ENCODE assay signal across 10 cellular contexts in the genomic region with DNA sequence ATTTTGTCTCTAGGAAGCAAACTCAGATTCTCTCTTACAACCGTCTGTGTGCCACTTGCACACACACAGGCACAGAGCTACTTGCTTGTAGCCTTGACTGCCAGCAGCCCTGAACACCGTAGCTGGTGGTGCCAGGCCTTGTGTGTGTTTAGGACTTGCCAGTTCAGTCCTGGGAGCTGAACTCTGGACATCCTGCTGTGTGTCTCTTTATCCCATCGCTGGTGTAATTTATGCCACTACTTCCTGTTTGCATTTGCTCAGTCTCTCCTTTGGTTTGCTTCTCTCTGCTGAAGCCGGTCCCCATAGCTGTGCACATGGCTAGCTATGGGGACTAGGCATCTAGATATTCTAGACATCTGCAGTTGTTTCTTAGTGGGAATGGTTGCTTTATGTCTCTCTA. TPM values are rescaled to one million over a fixed set of nuclear protein-coding genes. Genes with fewer than 3 reads are reported as not detected.
DNase-seq lines count a peak whose midpoint lies in the region; ATAC-seq, FAIRE-seq and TF ChIP-seq lines count a peak whose summit lies in the region.
"Had no signal": no experiment of that assay in that cellular context is flagged by ENCODE, and none has a peak within 500 bp of the region (broad histone marks: within the 10 kb centered on the region; RNA-seq: fewer than 3 reads in every experiment).

No MANE protein-coding gene starts in this region.

- peaks cover 23% of the 10 kb centered on the region for H3K36me3 Mint-ChIP-seq in T-helper 1 cell treated with Interleukin-12 subunit alpha and Interleukin-12 subunit beta and Interleukin-4 antibody, amounts not matched to agents 30 μg/mL and 1 μg/mL, for 36 hours (ENCODE audit: low read depth)

- H2AK5ac ChIP-seq in IMR-90 (ENCODE audit: low read depth, low read length), result peak overlapping the region; percentile 12; the same call in 1 of the 2 replicates

- no peak for TF ChIP-seq POLR2A in IMR-90 (IDR thresholded peaks at IDR 0.05; ENCODE audit: low read depth, low read length)
- TF ChIP-seq POLR2A in HepG2 (IDR thresholded peaks at IDR 0.05; ENCODE audit: insufficient read depth in 1 of 2, low read depth in 2 of 2, low read length in 2 of 2), result no peak

- H3K4me1 ChIP-seq in A673 (ENCODE audit: insufficient read depth, low read length, poor library complexity, severe bottlenecking), result peaks cover 43% of the 10 kb centered on the region
- H3K4me1 ChIP-seq in IMR-90 (ENCODE audit: control insufficient read depth, insufficient read depth, low read length), result peaks cover 8% of the 10 kb centered on the region
- peaks cover 68% of the 10 kb centered on the region for H3K4me1 ChIP-seq in HepG2 (ENCODE audit: insufficient read depth, low read length)
- H3K4me1 ChIP-seq: SJSA1 had no signal

- H3K4me3 ChIP-seq in A673 (ENCODE audit: low read depth, low read length, poor library complexity, severe bottlenecking) (no peak overlapping the region), IMR-90 (ENCODE audit: insufficient read depth, low read depth, low read length) (no peak overlapping the region), HepG2 (replicated peaks in 1 of 3; ENCODE audit: insufficient read depth in 1 of 3, low read depth in 2 of 3, low read length in 3 of 3) (peak overlapping the region in 1 of 3 experiments; percentile 17; a peak in 1 of 6 replicates)
- H3K4me3 ChIP-seq: SJSA1, tibial nerve had no signal

- 0% methylated on average over 1 of the region's 4 CpGs; no CpG with 5 or more reads in 1 of the 2 experiments for WGBS in IMR-90 (ENCODE audit: extremely low coverage in 2 of 2, insufficient read length in 1 of 2), 2 experiments
- 4% methylated on average over 4 of the region's 4 CpGs for WGBS in HepG2 (ENCODE audit: low lambda C conversion rate)

- peaks cover 7% of the 10 kb centered on the region; the same call in 1 of the 2 replicates for H3K9me1 ChIP-seq in IMR-90 (ENCODE audit: insufficient read depth, low read length)

- 0 out of 2 replicates have a peak overlapping the region, but pooled peaks have one; percentile 44 for H3K14ac ChIP-seq in IMR-90 (replicated peaks; ENCODE audit: low read depth, low read length)

- CTCF ChIA-PET in A673 (lab: Charles Lee), result no interaction called here
- CTCF ChIA-PET in IMR-90 (lab: Yijun Ruan, JAX), result interaction anchor here (0.6 kb wide), 1 partner anchor 132 kb away, joined by 3 read pairs; no protein-coding TSS in a partner anchor
- CTCF ChIA-PET in HepG2 (lab: Yijun Ruan, JAX; ENCODE audit: low intra/inter-chr PET ratio, low total read pairs), result no interaction called here

- TF ChIP-seq CTCF in A673 (conservative IDR thresholded peaks at IDR 0.05; ENCODE audit: low read depth, low read length) (no peak), IMR-90 (conservative IDR thresholded peaks at IDR 0.05; ENCODE audit: low read depth, low read length) (no peak), HepG2 (CRISPR knock-in tag; IDR thresholded peaks at IDR 0.05) (no peak)

- in situ Hi-C loops in IMR-90 (cut with MboI; ENCODE audit: low sequenced_read_pairs), result no loop called here
- in situ Hi-C loops in HepG2 (cut with HindIII; ENCODE audit: extremely low pct_ligation_motif_present, low pct_unique_long_range_greater_than_20kb), result no loop called here

- intact Hi-C loops in A673 (cut with micrococcal nuclease; ENCODE audit: unreplicated experiment), result no loop called here
- intact Hi-C loops in IMR-90 (cut with micrococcal nuclease), result no loop called here
- intact Hi-C loops in HepG2 (cut with micrococcal nuclease; ENCODE audit: unreplicated experiment), result no loop called here

- H3K27ac ChIP-seq in A673 (ENCODE audit: low read depth, low read length, poor library complexity, severe bottlenecking) (peak overlapping the region; percentile 53), IMR-90 (ENCODE audit: insufficient read depth, low read length) (no peak overlapping the region), HepG2 (ENCODE audit: extremely low read length, insufficient read depth, low read length) (peak overlapping the region; percentile 56)
- H3K27ac ChIP-seq: SJSA1, tibial nerve had no signal

- H3K27me3 ChIP-seq in A673 (replicated peaks; ENCODE audit: insufficient read depth, low read depth, low read length, poor library complexity), result no peaks in the 10 kb centered on the region
- no peaks in the 10 kb centered on the region for H3K27me3 ChIP-seq in IMR-90 (ENCODE audit: control insufficient read depth, insufficient read depth, low read length)
- H3K27me3 ChIP-seq in HepG2 (ENCODE audit: control insufficient read depth in 1 of 2, insufficient read depth in 2 of 2, low read length in 2 of 2), result no peaks in the 10 kb centered on the region
- H3K27me3 ChIP-seq: SJSA1, tibial nerve had no signal

- H3K27me3 Mint-ChIP-seq in T-helper 1 cell treated with Interleukin-12 subunit alpha and Interleukin-12 subunit beta and Interleukin-4 antibody, amounts not matched to agents 30 μg/mL and 1 μg/mL, for 36 hours (ENCODE audit: low read depth), result no peaks in the 10 kb centered on the region

- H3K27ac Mint-ChIP-seq in T-helper 1 cell treated with Interleukin-12 subunit alpha and Interleukin-12 subunit beta and Interleukin-4 antibody, amounts not matched to agents 30 μg/mL and 1 μg/mL, for 36 hours, result peak overlapping the region; percentile 74

- H2BK20ac ChIP-seq in IMR-90 (ENCODE audit: low read depth, low read length), result no peak overlapping the region

- H4K91ac ChIP-seq in IMR-90 (ENCODE audit: insufficient read depth, low read depth, low read length), result no peak overlapping the region

- FAIRE-seq in HepG2 (lab: Jason Lieb, UNC), result peak; percentile 82

- H2BK120ac ChIP-seq in IMR-90 (ENCODE audit: low read depth, low read length), result no peak overlapping the region

- peaks cover 43 to 75% of the 10 kb centered on the region in 2 experiments for H3K79me1 ChIP-seq in IMR-90 (ENCODE audit: low read depth in 1 of 2, low read length in 2 of 2)

- H2AFZ ChIP-seq in IMR-90 (replicated peaks; ENCODE audit: low read length, poor library complexity), result no peak overlapping the region
- H2AFZ ChIP-seq in HepG2 (ENCODE audit: low read length), result no peak overlapping the region

- dilution Hi-C loops in IMR-90 (cut with HindIII; ENCODE audit: low sequenced_read_pairs, unreplicated experiment), result no loop called here

- no peak overlapping the region; the same call in 1 of the 2 replicates for H3K4ac ChIP-seq in IMR-90 (ENCODE audit: low read depth, low read length)

- H4K20me1 ChIP-seq in IMR-90 (ENCODE audit: insufficient read depth, low read length), result peaks cover 55% of the 10 kb centered on the region
- H4K20me1 ChIP-seq in HepG2 (ENCODE audit: insufficient read depth, low read length), result no peaks in the 10 kb centered on the region

- H3K4me1 Mint-ChIP-seq in T-helper 1 cell treated with Interleukin-12 subunit alpha and Interleukin-12 subunit beta and Interleukin-4 antibody, amounts not matched to agents 30 μg/mL and 1 μg/mL, for 36 hours (ENCODE audit: low read depth), result peaks cover 40% of the 10 kb centered on the region

- TF ChIP-seq EP300 in HepG2 (IDR thresholded peaks at IDR 0.05; ENCODE audit: low read depth in 2 of 2, low read length in 2 of 2) (no peak), HepG2 (CRISPR knock-in tag; IDR thresholded peaks at IDR 0.05; ENCODE audit: borderline replicate concordance) (no peak)

- H3K23ac ChIP-seq in IMR-90 (ENCODE audit: low read depth, low read length), result peak overlapping the region; percentile 75; the same call in 1 of the 2 replicates

- no peak overlapping the region for H2BK15ac ChIP-seq in IMR-90 (ENCODE audit: low read depth, low read length)

- POLR2A ChIA-PET in A673 (lab: Charles Lee; ENCODE audit: low non-redundant PET) (no interaction called here), IMR-90 (lab: Charles Lee; ENCODE audit: unreplicated experiment) (interaction anchor here (0.8 kb wide), 1 partner anchor 15 kb away, joined by 3 read pairs; no protein-coding TSS in a partner anchor), HepG2 (lab: Yijun Ruan, JAX) (interaction anchor here (0.5 to 2.4 kb wide), 6 partner anchors 10 to 492 kb away, joined by 3 to 15 read pairs (median 4); a partner anchor contains a TSS)

- H3K56ac ChIP-seq in IMR-90 (ENCODE audit: extremely low read depth, insufficient read depth, low read length), result no peak overlapping the region

- peaks cover 13% of the 10 kb centered on the region for H3K79me2 ChIP-seq in HepG2 (ENCODE audit: insufficient read depth, low read length)

- no peaks in the 10 kb centered on the region for H3K9me3 ChIP-seq in A673 (ENCODE audit: low read depth, low read length, poor library complexity, severe bottlenecking)
- no peaks in the 10 kb centered on the region for H3K9me3 ChIP-seq in IMR-90 (ENCODE audit: control insufficient read depth, insufficient read depth, low read length)
- H3K9me3 ChIP-seq in HepG2 (ENCODE audit: low read length), result no peaks in the 10 kb centered on the region
- H3K9me3 ChIP-seq: SJSA1, tibial nerve had no signal

- no peaks in the 10 kb centered on the region for H3K9me3 Mint-ChIP-seq in T-helper 1 cell treated with Interleukin-12 subunit alpha and Interleukin-12 subunit beta and Interleukin-4 antibody, amounts not matched to agents 30 μg/mL and 1 μg/mL, for 36 hours

- H3K36me3 ChIP-seq in A673 (ENCODE audit: insufficient read depth, low read length, poor library complexity, severe bottlenecking) (peaks cover 6% of the 10 kb centered on the region), IMR-90 (ENCODE audit: control insufficient read depth, insufficient read depth, low read length) (peaks cover 4% of the 10 kb centered on the region; the same call in 1 of the 2 replicates), HepG2 (replicated peaks in 1 of 2; ENCODE audit: control insufficient read depth in 1 of 2, insufficient read depth in 2 of 2, low read length in 2 of 2) (peaks cover 0 to 3% of the 10 kb centered on the region in 2 experiments; a peak in 2 of 5 replicates)

- peak; percentile 70 for ATAC-seq in IMR-90 (ENCODE audit: low read depth)
- ATAC-seq in HepG2, result peak; percentile 94
- ATAC-seq in GM19455 (IDR thresholded peaks at IDR 0.05; ENCODE audit: unreplicated experiment), result no peak

- H3K4me2 ChIP-seq in IMR-90 (ENCODE audit: low read depth, low read length) (no peak overlapping the region), HepG2 (ENCODE audit: low read depth, low read length) (peak overlapping the region; percentile 60)

- no peak overlapping the region for H2AK9ac ChIP-seq in IMR-90 (replicated peaks; ENCODE audit: low read depth, low read length, poor library complexity)

- no peak overlapping the region for H3K9ac ChIP-seq in IMR-90 (ENCODE audit: low read depth, low read length)
- H3K9ac ChIP-seq in HepG2 (ENCODE audit: insufficient read depth, low read depth, low read length), result no peak overlapping the region

- no peak overlapping the region for H3K18ac ChIP-seq in IMR-90 (ENCODE audit: low read depth, low read length)

- TF ChIP-seq RAD21 in IMR-90 (IDR thresholded peaks at IDR 0.05; ENCODE audit: low read length), result no peak
- TF ChIP-seq RAD21 in HepG2 (CRISPR knock-in tag; IDR thresholded peaks at IDR 0.05), result no peak

- no peak overlapping the region for H4K8ac ChIP-seq in IMR-90 (ENCODE audit: low read depth in 2 of 2, low read length in 2 of 2)

- H3K4me3 Mint-ChIP-seq in T-helper 1 cell treated with Interleukin-12 subunit alpha and Interleukin-12 subunit beta and Interleukin-4 antibody, amounts not matched to agents 30 μg/mL and 1 μg/mL, for 36 hours, result peak overlapping the region; percentile 13

- BruUV-seq in A673 (replicated peaks; lab: Mats Ljungman, UMichigan) (no TSS peak), IMR-90 (replicated peaks; lab: Mats Ljungman, UMichigan) (no TSS peak), HepG2 (replicated peaks; lab: Mats Ljungman, UMichigan) (no TSS peak)

- peak; percentile 88 for DNase-seq in A673 (ENCODE audit: low spot score)
- no peak for DNase-seq in IMR-90
- DNase-seq in HepG2 (ENCODE audit: low spot score), result peak; percentile 89
- no peak for DNase-seq in NCI-H2029 treated with DMSO at 0.1 percent for 48 hours (lab: John Stamatoyannopoulos, UW)
- no peak for DNase-seq in globus pallidus (ENCODE audit: low spot score)
- no peak for DNase-seq in GM19238 (ENCODE audit: insufficient read length, low spot score)

- no peak overlapping the region for H4K5ac ChIP-seq in IMR-90 (ENCODE audit: low read depth, low read length)

- H2BK5ac ChIP-seq in IMR-90 (ENCODE audit: low read depth, low read length, poor library complexity, severe bottlenecking), result no peak overlapping the region

RNA-seq across cellular contexts. Expression of a gene that starts 24.0 kb away (rescaled TPM):
- total RNA-seq in A673 (2021), result 54.9 and 61.7 TPM in 2 replicates
- 6.6 and 7.2 TPM in 2 replicates for total RNA-seq in IMR-90 (2012; rRNA removed)
- polyA plus RNA-seq in IMR-90 (2012; rRNA removed), result 17.3 and 19.9 TPM in 2 replicates
- polyA plus RNA-seq in IMR-90 (2012; cell fraction: cytosol; rRNA removed), result 13.2 and 14.5 TPM in 2 replicates
- 17.4 and 22.9 TPM in 2 replicates for polyA plus RNA-seq in IMR-90 (2012; cell fraction: nucleus; rRNA removed; ENCODE audit: low replicate concordance)
- total RNA-seq in HepG2 (2016; rRNA removed; fragmentation: Illumina TruSeq; extraction: Trizol), result 13.9 and 17.4 TPM in 2 replicates
- total RNA-seq in HepG2 (2016; cell fraction: cytosol; rRNA removed; fragmentation: Illumina TruSeq; extraction: Trizol; ENCODE audit: low read depth), result 2.8 and 3.2 TPM in 2 replicates
- total RNA-seq in HepG2 (2016; cell fraction: insoluble cytoplasmic fraction; rRNA removed; fragmentation: Illumina TruSeq; extraction: Trizol), result 13.6 and 14.5 TPM in 2 replicates
- total RNA-seq in HepG2 (2016; cell fraction: membrane; rRNA removed; fragmentation: Illumina TruSeq; extraction: Trizol), result 10.2 and 10.4 TPM in 2 replicates
- total RNA-seq in HepG2 (2016; cell fraction: nucleus; rRNA removed; fragmentation: Illumina TruSeq; extraction: Trizol), result 13.5 and 15.1 TPM in 2 replicates
- polyA plus RNA-seq in HepG2 (2011; rRNA removed), result 13.5 and 14.6 TPM in 2 replicates
- 9.1 and 10.3 TPM in 2 replicates for polyA plus RNA-seq in HepG2 (2011; cell fraction: cytosol; rRNA removed)
- polyA plus RNA-seq in HepG2 (2011; cell fraction: nucleus; rRNA removed), result 16.5 and 18.4 TPM in 2 replicates
- polyA plus RNA-seq in HepG2 (2012), result 11.6 and 13.0 TPM in 2 replicates
- 1.5 and 1.6 TPM in 2 replicates for polyA plus RNA-seq in HepG2 (2016; cell fraction: cytosol; fragmentation: Illumina TruSeq; extraction: Trizol; ENCODE audit: low read depth)
- polyA plus RNA-seq in HepG2 (2016; cell fraction: insoluble cytoplasmic fraction; fragmentation: Illumina TruSeq; extraction: Trizol; ENCODE audit: low read depth), result 13.0 and 19.7 TPM in 2 replicates
- polyA plus RNA-seq in HepG2 (2016; cell fraction: membrane; fragmentation: Illumina TruSeq; extraction: Trizol; ENCODE audit: low read depth), result 6.2 and 6.3 TPM in 2 replicates
- polyA plus RNA-seq in HepG2 (2016; cell fraction: nucleus; fragmentation: Illumina TruSeq; extraction: Trizol; ENCODE audit: insufficient read depth, low read depth), result 21.4 and 25.0 TPM in 2 replicates
- 21.4 and 36.1 TPM in 2 replicates for polyA minus RNA-seq in HepG2 (2011; rRNA and poly(A)+ RNA removed; ENCODE audit: low replicate concordance)
- 15.8 and 17.9 TPM in 2 replicates for polyA minus RNA-seq in HepG2 (2011; cell fraction: cytosol; rRNA and poly(A)+ RNA removed)
- 10.9 and 17.4 TPM in 2 replicates for polyA minus RNA-seq in HepG2 (2011; cell fraction: nucleus; rRNA and poly(A)+ RNA removed)

RNA-seq across cellular contexts. Expression of a gene that starts 49.7 kb away (rescaled TPM):
- total RNA-seq in A673 (2021), result 91.1 and 94.5 TPM in 2 replicates
- 10.0 and 11.9 TPM in 2 replicates for total RNA-seq in IMR-90 (2012; rRNA removed)
- 29.9 and 39.0 TPM in 2 replicates for polyA plus RNA-seq in IMR-90 (2012; rRNA removed)
- 34.0 and 34.1 TPM in 2 replicates for polyA plus RNA-seq in IMR-90 (2012; cell fraction: cytosol; rRNA removed)
- polyA plus RNA-seq in IMR-90 (2012; cell fraction: nucleus; rRNA removed; ENCODE audit: low replicate concordance), result 23.5 and 34.0 TPM in 2 replicates
- total RNA-seq in HepG2 (2016; rRNA removed; fragmentation: Illumina TruSeq; extraction: Trizol), result 23.6 and 29.9 TPM in 2 replicates
- total RNA-seq in HepG2 (2016; cell fraction: cytosol; rRNA removed; fragmentation: Illumina TruSeq; extraction: Trizol; ENCODE audit: low read depth), result 44.1 and 45.2 TPM in 2 replicates
- 19.6 and 30.8 TPM in 2 replicates for total RNA-seq in HepG2 (2016; cell fraction: insoluble cytoplasmic fraction; rRNA removed; fragmentation: Illumina TruSeq; extraction: Trizol)
- 65.9 and 67.9 TPM in 2 replicates for total RNA-seq in HepG2 (2016; cell fraction: membrane; rRNA removed; fragmentation: Illumina TruSeq; extraction: Trizol)
- total RNA-seq in HepG2 (2016; cell fraction: nucleus; rRNA removed; fragmentation: Illumina TruSeq; extraction: Trizol), result 18.3 and 21.0 TPM in 2 replicates
- 21.4 and 24.8 TPM in 2 replicates for polyA plus RNA-seq in HepG2 (2011; rRNA removed)
- 20.8 and 31.5 TPM in 2 replicates for polyA plus RNA-seq in HepG2 (2011; cell fraction: cytosol; rRNA removed)
- polyA plus RNA-seq in HepG2 (2011; cell fraction: nucleus; rRNA removed), result 29.5 and 33.6 TPM in 2 replicates
- polyA plus RNA-seq in HepG2 (2012), result 17.1 and 21.7 TPM in 2 replicates
- 69.3 and 70.4 TPM in 2 replicates for polyA plus RNA-seq in HepG2 (2016; cell fraction: cytosol; fragmentation: Illumina TruSeq; extraction: Trizol; ENCODE audit: low read depth)
- polyA plus RNA-seq in HepG2 (2016; cell fraction: insoluble cytoplasmic fraction; fragmentation: Illumina TruSeq; extraction: Trizol; ENCODE audit: low read depth), result 36.8 and 41.3 TPM in 2 replicates
- 88.9 and 91.0 TPM in 2 replicates for polyA plus RNA-seq in HepG2 (2016; cell fraction: membrane; fragmentation: Illumina TruSeq; extraction: Trizol; ENCODE audit: low read depth)
- 55.9 and 57.5 TPM in 2 replicates for polyA plus RNA-seq in HepG2 (2016; cell fraction: nucleus; fragmentation: Illumina TruSeq; extraction: Trizol; ENCODE audit: insufficient read depth, low read depth)
- polyA minus RNA-seq in HepG2 (2011; rRNA and poly(A)+ RNA removed; ENCODE audit: low replicate concordance), result 17.5 and 25.8 TPM in 2 replicates
- 9.3 and 10.1 TPM in 2 replicates for polyA minus RNA-seq in HepG2 (2011; cell fraction: cytosol; rRNA and poly(A)+ RNA removed)
- polyA minus RNA-seq in HepG2 (2011; cell fraction: nucleus; rRNA and poly(A)+ RNA removed), result 13.3 and 14.8 TPM in 2 replicates

RNA-seq across cellular contexts. Expression of a gene that starts 54.0 kb away (rescaled TPM):
- total RNA-seq in A673 (2021), result 3.9 and 7.6 TPM in 2 replicates
- total RNA-seq in IMR-90 (2012; rRNA removed), result 0.56 and 0.90 TPM in 2 replicates
- 2.0 and 2.4 TPM in 2 replicates for polyA plus RNA-seq in IMR-90 (2012; rRNA removed)
- 1.9 and 2.9 TPM in 2 replicates for polyA plus RNA-seq in IMR-90 (2012; cell fraction: cytosol; rRNA removed)
- 5.0 and 5.7 TPM in 2 replicates for polyA plus RNA-seq in IMR-90 (2012; cell fraction: nucleus; rRNA removed; ENCODE audit: low replicate concordance)
- 6.9 and 8.5 TPM in 2 replicates for total RNA-seq in HepG2 (2016; rRNA removed; fragmentation: Illumina TruSeq; extraction: Trizol)
- 4.0 and 4.8 TPM in 2 replicates for total RNA-seq in HepG2 (2016; cell fraction: cytosol; rRNA removed; fragmentation: Illumina TruSeq; extraction: Trizol; ENCODE audit: low read depth)
- total RNA-seq in HepG2 (2016; cell fraction: insoluble cytoplasmic fraction; rRNA removed; fragmentation: Illumina TruSeq; extraction: Trizol), result 5.2 and 8.3 TPM in 2 replicates
- 9.3 and 10.4 TPM in 2 replicates for total RNA-seq in HepG2 (2016; cell fraction: membrane; rRNA removed; fragmentation: Illumina TruSeq; extraction: Trizol)
- total RNA-seq in HepG2 (2016; cell fraction: nucleus; rRNA removed; fragmentation: Illumina TruSeq; extraction: Trizol), result 4.9 and 5.7 TPM in 2 replicates
- 8.3 and 9.1 TPM in 2 replicates for polyA plus RNA-seq in HepG2 (2011; rRNA removed)
- polyA plus RNA-seq in HepG2 (2011; cell fraction: cytosol; rRNA removed), result 6.2 and 8.1 TPM in 2 replicates
- polyA plus RNA-seq in HepG2 (2011; cell fraction: nucleus; rRNA removed), result 12.4 and 14.3 TPM in 2 replicates
- polyA plus RNA-seq in HepG2 (2012), result 4.5 and 6.4 TPM in 2 replicates
- 5.0 and 5.5 TPM in 2 replicates for polyA plus RNA-seq in HepG2 (2016; cell fraction: cytosol; fragmentation: Illumina TruSeq; extraction: Trizol; ENCODE audit: low read depth)
- 8.9 and 9.7 TPM in 2 replicates for polyA plus RNA-seq in HepG2 (2016; cell fraction: insoluble cytoplasmic fraction; fragmentation: Illumina TruSeq; extraction: Trizol; ENCODE audit: low read depth)
- polyA plus RNA-seq in HepG2 (2016; cell fraction: membrane; fragmentation: Illumina TruSeq; extraction: Trizol; ENCODE audit: low read depth), result 8.9 and 10.1 TPM in 2 replicates
- 16.2 and 16.9 TPM in 2 replicates for polyA plus RNA-seq in HepG2 (2016; cell fraction: nucleus; fragmentation: Illumina TruSeq; extraction: Trizol; ENCODE audit: insufficient read depth, low read depth)
- polyA minus RNA-seq in HepG2 (2011; rRNA and poly(A)+ RNA removed; ENCODE audit: low replicate concordance), result 2.5 and 13.8 TPM in 2 replicates
- 5.5 and 6.2 TPM in 2 replicates for polyA minus RNA-seq in HepG2 (2011; cell fraction: cytosol; rRNA and poly(A)+ RNA removed)
- 3.2 and 3.3 TPM in 2 replicates for polyA minus RNA-seq in HepG2 (2011; cell fraction: nucleus; rRNA and poly(A)+ RNA removed)

Comparison
In these comparisons a context has a peak if more than half of its experiments do, and no peak if none do; other contexts are left out.
1. DNase-seq: peak in A673 (single experiment) and HepG2 (single experiment); none in IMR-90 (single experiment), NCI-H2029 treated with DMSO at 0.1 percent for 48 hours (single experiment), globus pallidus (single experiment) and GM19238 (single experiment).